In genomic region chr1:119885903-119886783, GRCh38 we compare ENCODE assay signal across 8 cellular contexts. TPM values are rescaled to one million over a fixed set of nuclear protein-coding genes. Genes with fewer than 3 reads are reported as not detected.
DNase-seq lines count a peak whose midpoint lies in the region; ATAC-seq, FAIRE-seq and TF ChIP-seq lines count a peak whose summit lies in the region.

No MANE protein-coding gene starts in this region.

- H3K4me1 ChIP-seq in fibroblast of lung (ENCODE audit: control insufficient read depth, extremely low read depth, insufficient read depth, low read length) (no peaks in the 10 kb centered on the region), pancreas (no peaks in the 10 kb centered on the region)

- FAIRE-seq in pancreas (lab: Jason Lieb, UNC) = no peak

- no peak overlapping the region for H3K9ac ChIP-seq in fibroblast of lung (ENCODE audit: insufficient read depth, low read length)

- DNase-seq in AG04450 (ENCODE audit: low read depth, low spot score) (no peak), GM13976 (ENCODE audit: low spot score) (peak; percentile 45), NOMO-1 treated with dmso at 0.1 percent for 144 hours (lab: John Stamatoyannopoulos, UW; ENCODE audit: unreplicated experiment) (peak; percentile 2), activated T-cell treated with anti-CD3 and anti-CD28 coated beads for 1 hour (ENCODE audit: low read depth) (peak; percentile 35), fibroblast of lung (ENCODE audit: low read depth in 2 of 2) (peak; percentile 27 to 37), pancreas (peak; percentile 49 to 87 (median 72)), NCI-H2107 treated with DMSO at 0.1 percent for 48 hours (lab: John Stamatoyannopoulos, UW; ENCODE audit: unreplicated experiment) (no peak)

- H4K20me1 ChIP-seq in fibroblast of lung (ENCODE audit: control insufficient read depth, extremely low read depth, insufficient read depth, low read length) = no peaks in the 10 kb centered on the region

- ATAC-seq in pancreas = peak; percentile 79 to 94 (median 88)
- no peak for ATAC-seq in HG02623 (IDR thresholded peaks at IDR 0.05; ENCODE audit: unreplicated experiment)

- POLR2A ChIA-PET in AG04450 (lab: Yijun Ruan, JAX) = no interaction called here

- H3K36me3 ChIP-seq in fibroblast of lung (ENCODE audit: control insufficient read depth, insufficient read depth, low read length) (no peaks in the 10 kb centered on the region), pancreas (no peaks in the 10 kb centered on the region)

- no peaks in the 10 kb centered on the region for H3K79me2 ChIP-seq in fibroblast of lung (ENCODE audit: control insufficient read depth, insufficient read depth, low read length)

- H3K4me2 ChIP-seq in fibroblast of lung (ENCODE audit: extremely low read depth, insufficient read depth, low read length) = no peak overlapping the region

- WGBS in pancreas, 2 donors = 36 to 42% methylated on average over 11 of the region's 11 CpGs

- H3K27me3 ChIP-seq in AG04450 (ENCODE audit: control insufficient read depth, insufficient read depth, low read length) (no peaks in the 10 kb centered on the region), fibroblast of lung (ENCODE audit: control insufficient read depth, insufficient read depth, low read length) (peaks cover 4% of the 10 kb centered on the region), pancreas (no peaks in the 10 kb centered on the region)

- H2AFZ ChIP-seq in fibroblast of lung (ENCODE audit: low read length) = no peak overlapping the region

- CTCF ChIA-PET in AG04450 (lab: Charles Lee) = interaction anchor here (0.6 to 3.2 kb wide), 11 partner anchors 11 to 1990 kb away, joined by 3 to 23 read pairs (median 4); partner anchors contain the start of gene ADAM30

- H3K9me3 ChIP-seq in AG04450 (ENCODE audit: control insufficient read depth, insufficient read depth, low read length) = peaks cover 5% of the 10 kb centered on the region; the same call in 1 of the 2 replicates
- no peaks in the 10 kb centered on the region for H3K9me3 ChIP-seq in fibroblast of lung (ENCODE audit: control insufficient read depth, insufficient read depth, low read depth, low read length)
- no peaks in the 10 kb centered on the region for H3K9me3 ChIP-seq in pancreas

- in situ Hi-C loops in GM13976 (cut with MboI; ENCODE audit: low sequenced_read_pairs, unreplicated experiment) = loop anchor here (25.0 kb wide), 1 partner anchor 99 kb away; no protein-coding TSS in a partner anchor

- peak; percentile 72 for TF ChIP-seq CTCF in AG04450 (IDR thresholded peaks at IDR 0.05; ENCODE audit: low read depth, low read length)
- peak; percentile 66 for TF ChIP-seq CTCF in GM13976 (IDR thresholded peaks at IDR 0.05; ENCODE audit: borderline replicate concordance, control extremely low read depth, extremely low read depth, insufficient read depth, missing control alignments)
- peak; percentile 61 to 78 for TF ChIP-seq CTCF in fibroblast of lung (conservative IDR thresholded peaks at IDR 0.05 in 1 of 2, IDR thresholded peaks at IDR 0.05 in 1 of 2; ENCODE audit: low read depth in 1 of 2, low read length in 2 of 2)
- peak; percentile 44 to 85 (median 70) for TF ChIP-seq CTCF in pancreas (IDR thresholded peaks at IDR 0.05)

- no peak overlapping the region for H3K27ac ChIP-seq in AG04450 (ENCODE audit: low read depth, low read length)
- no peak overlapping the region for H3K27ac ChIP-seq in fibroblast of lung (ENCODE audit: insufficient read depth, low read length)
- no peak overlapping the region for H3K27ac ChIP-seq in pancreas

- H3K4me3 ChIP-seq in AG04450 (ENCODE audit: low read depth, low read length) (no peak overlapping the region), fibroblast of lung (replicated peaks in 1 of 4; ENCODE audit: control extremely low read depth in 1 of 4, insufficient read depth in 1 of 4, low read depth in 3 of 4, low read length in 4 of 4) (no peak overlapping the region), pancreas (no peak overlapping the region)

- intact Hi-C loops in pancreas (cut with DNase I) = no loop called here

RNA-seq across cellular contexts. Expression of gene ADAM30, which starts 10.2 kb away (rescaled TPM):
- polyA plus RNA-seq in AG04450 (2011; rRNA removed) (not detected in 2 replicates), fibroblast of lung (not detected in 2 replicates), pancreas (not detected)
- polyA minus RNA-seq in AG04450 (2011; rRNA and poly(A)+ RNA removed) = not detected in 2 replicates
- total RNA-seq in fibroblast of lung (not detected in 2 replicates), pancreas (not detected)
- not detected in 2 replicates for polyA plus RNA-seq in fibroblast of lung (2012)
- polyA minus RNA-seq in fibroblast of lung (ENCODE audit: low replicate concordance) = not detected in 2 replicates

Comparison
In these comparisons a context has a peak if more than half of its experiments do, and no peak if none do; other contexts are left out.
1. DNase-seq: peak in GM13976 (single experiment), NOMO-1 treated with dmso at 0.1 percent for 144 hours (single experiment), activated T-cell treated with anti-CD3 and anti-CD28 coated beads for 1 hour (single experiment), fibroblast of lung (2 of 2) and pancreas (6 of 6); none in AG04450 (single experiment) and NCI-H2107 treated with DMSO at 0.1 percent for 48 hours (single experiment).
2. Peak in every context shown above with its lines, with median percentiles within 50 percentile points of each other: CTCF ChIP-seq.